In the genomic region with DNA sequence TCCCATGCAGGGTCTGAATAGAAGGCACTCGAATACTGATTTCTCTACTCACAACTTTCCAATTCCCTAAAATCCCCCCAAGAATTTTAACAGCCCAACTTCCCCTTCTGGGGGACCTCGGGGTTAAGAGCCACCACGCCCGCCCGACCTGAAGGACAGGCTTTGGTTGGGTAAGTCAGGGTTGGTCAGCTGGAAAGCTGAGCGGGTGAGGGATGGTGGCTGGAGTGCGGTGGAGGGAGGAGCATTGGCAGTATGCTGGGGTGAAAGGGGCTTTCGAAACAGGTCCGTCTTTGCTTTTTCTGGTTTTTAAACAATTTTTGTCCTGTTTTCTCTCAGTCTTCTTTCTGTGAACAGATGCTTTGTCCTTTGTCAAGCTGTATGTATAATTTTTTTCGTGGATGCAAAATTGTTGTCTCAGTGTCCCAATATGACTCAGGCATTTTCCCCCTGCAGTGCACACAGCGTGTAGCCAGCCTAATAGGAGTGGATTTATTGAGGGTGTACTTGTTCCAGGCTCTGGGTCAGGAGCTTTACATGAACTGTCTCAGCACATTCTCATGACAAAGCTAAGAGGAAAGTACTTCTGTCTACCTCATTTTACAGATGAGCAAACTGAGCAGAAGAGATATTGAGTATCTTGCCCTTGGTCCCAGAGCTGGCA, we compare ENCODE assay signal across 15 cellular contexts. TPM values are rescaled to one million over a fixed set of nuclear protein-coding genes. Genes with fewer than 3 reads are reported as not detected.
DNase-seq lines count a peak whose midpoint lies in the region; ATAC-seq and TF ChIP-seq lines count a peak whose summit lies in the region.
"Had no signal": no experiment of that assay in that cellular context is flagged by ENCODE, and none has a peak within 500 bp of the region (broad histone marks: within the 10 kb centered on the region; RNA-seq: fewer than 3 reads in every experiment).

No MANE protein-coding gene starts in this region.

- CTCF ChIA-PET in CD8-positive, alpha-beta T cell (lab: Charles Lee): interaction anchor here (1.0 kb wide), 1 partner anchor 80 kb away, joined by 3 read pairs; no protein-coding TSS in a partner anchor
- CTCF ChIA-PET in MCF 10A (lab: Yijun Ruan, JAX): interaction anchor here (0.8 to 0.9 kb wide), 2 partner anchors 16 to 31 kb away, joined by 3 read pairs; no protein-coding TSS in a partner anchor

- no peaks in the 10 kb centered on the region for H3K9me3 Mint-ChIP-seq in CD8-positive, alpha-beta T cell
- H3K9me3 Mint-ChIP-seq in naive B cell: no peaks in the 10 kb centered on the region
- no peaks in the 10 kb centered on the region for H3K9me3 Mint-ChIP-seq in immature natural killer cell
- no peaks in the 10 kb centered on the region for H3K9me3 Mint-ChIP-seq in MCF 10A (ENCODE audit: unreplicated experiment)
- H3K9me3 Mint-ChIP-seq: activated naive CD8-positive, alpha-beta T cell treated with anti-CD3 and anti-CD28 coated beads, Interleukin-2, amount 10 ng/mL, durations not matched to agents 7 days and 5 days had no signal

- no peak overlapping the region for H3K27ac ChIP-seq in CD8-positive, alpha-beta T cell (ENCODE audit: low read depth, low read length)
- H3K27ac ChIP-seq: pancreas, SJCRH30 had no signal

- POLR2A ChIA-PET in CD8-positive, alpha-beta T cell (lab: Charles Lee): interaction anchor here (0.6 to 1.6 kb wide), 2 partner anchors 10 to 1311 kb away, joined by 3 read pairs; no protein-coding TSS in a partner anchor
- POLR2A ChIA-PET in MCF 10A (lab: Yijun Ruan, JAX): no interaction called here

- peak overlapping the region; percentile 37 for H3K27ac Mint-ChIP-seq in CD8-positive, alpha-beta T cell
- H3K27ac Mint-ChIP-seq in naive B cell (peak overlapping the region; percentile 56 to 90 (median 78)), immature natural killer cell (peak overlapping the region in 1 of 6 donors; percentile 61), MCF 10A (ENCODE audit: low read depth, unreplicated experiment) (no peak overlapping the region)
- H3K27ac Mint-ChIP-seq: activated naive CD8-positive, alpha-beta T cell treated with anti-CD3 and anti-CD28 coated beads, Interleukin-2, amount 10 ng/mL, durations not matched to agents 7 days and 5 days had no signal

- no peaks in the 10 kb centered on the region for H3K27me3 ChIP-seq in CD8-positive, alpha-beta T cell (ENCODE audit: insufficient read depth, low read length)
- H3K27me3 ChIP-seq: gastrocnemius medialis, pancreas, SJCRH30 had no signal

- DNase-seq in CD8-positive, alpha-beta T cell: no peak
- peak; percentile 27 for DNase-seq in naive B cell
- no peak for DNase-seq in immature natural killer cell
- DNase-seq in MCF 10A (ENCODE audit: unreplicated experiment): no peak
- DNase-seq in globus pallidus (ENCODE audit: low spot score): no peak
- DNase-seq: activated naive CD8-positive, alpha-beta T cell treated with anti-CD3 and anti-CD28 coated beads, Interleukin-2, amount 10 ng/mL, durations not matched to agents 7 days and 5 days; gastrocnemius medialis; left colon; NCI-H1417; NCI-H748 treated with DMSO at 0.1 percent for 48 hours; pancreas; SJCRH30 had no signal

- H3K4me1 Mint-ChIP-seq in CD8-positive, alpha-beta T cell (ENCODE audit: low read depth): peaks cover 95% of the 10 kb centered on the region
- H3K4me1 Mint-ChIP-seq in naive B cell: peaks cover 79 to 98% (median 88%) of the 10 kb centered on the region in 3 donors
- peaks cover 85 to 88% of the 10 kb centered on the region in 2 donors for H3K4me1 Mint-ChIP-seq in immature natural killer cell
- peaks cover 29% of the 10 kb centered on the region for H3K4me1 Mint-ChIP-seq in MCF 10A (ENCODE audit: insufficient read depth, unreplicated experiment)

- H3K4me3 Mint-ChIP-seq in CD8-positive, alpha-beta T cell: no peak overlapping the region
- peak overlapping the region in 4 of 8 donors; percentile 31 to 69 (median 58) for H3K4me3 Mint-ChIP-seq in naive B cell
- no peak overlapping the region for H3K4me3 Mint-ChIP-seq in immature natural killer cell
- H3K4me3 Mint-ChIP-seq in MCF 10A (ENCODE audit: unreplicated experiment): no peak overlapping the region
- H3K4me3 Mint-ChIP-seq: activated naive CD8-positive, alpha-beta T cell treated with anti-CD3 and anti-CD28 coated beads, Interleukin-2, amount 10 ng/mL, durations not matched to agents 7 days and 5 days had no signal

- no peak for TF ChIP-seq CTCF in CD8-positive, alpha-beta T cell (IDR thresholded peaks at IDR 0.05)
- no peak for TF ChIP-seq CTCF in MCF 10A (IDR thresholded peaks at IDR 0.05; ENCODE audit: unreplicated experiment)

- no peaks in the 10 kb centered on the region for H3K27me3 Mint-ChIP-seq in CD8-positive, alpha-beta T cell (ENCODE audit: low read depth)
- H3K27me3 Mint-ChIP-seq in naive B cell: no peaks in the 10 kb centered on the region
- peaks cover 0 to 2% (median 2%) of the 10 kb centered on the region in 3 donors for H3K27me3 Mint-ChIP-seq in immature natural killer cell (ENCODE audit: low read depth in 3 of 3)
- H3K27me3 Mint-ChIP-seq in MCF 10A (ENCODE audit: insufficient read depth, unreplicated experiment): no peaks in the 10 kb centered on the region
- H3K27me3 Mint-ChIP-seq: activated naive CD8-positive, alpha-beta T cell treated with anti-CD3 and anti-CD28 coated beads, Interleukin-2, amount 10 ng/mL, durations not matched to agents 7 days and 5 days had no signal

- peaks cover 4% of the 10 kb centered on the region for H3K36me3 Mint-ChIP-seq in CD8-positive, alpha-beta T cell
- H3K36me3 Mint-ChIP-seq in naive B cell (no peaks in the 10 kb centered on the region), immature natural killer cell (no peaks in the 10 kb centered on the region), MCF 10A (ENCODE audit: insufficient read depth, unreplicated experiment) (peaks cover 7% of the 10 kb centered on the region)

- no TSS peak for BruUV-seq in MCF 10A (replicated peaks; lab: Mats Ljungman, UMichigan)

- TF ChIP-seq EP300 in Ishikawa (IDR thresholded peaks at IDR 0.05; ENCODE audit: borderline replicate concordance): peak; percentile 45; the same call in 1 of the 2 replicates

- H3K4me1 ChIP-seq in CD8-positive, alpha-beta T cell (ENCODE audit: insufficient read depth, low read length): peaks cover 66% of the 10 kb centered on the region
- H3K4me1 ChIP-seq: SJCRH30 had no signal

- ATAC-seq in CD8-positive, alpha-beta T cell: no peak
- ATAC-seq in GM19023 (IDR thresholded peaks at IDR 0.05; ENCODE audit: unreplicated experiment): peak; percentile 43
- peak; percentile 58 to 67 for ATAC-seq in naive B cell (ENCODE audit: low read depth in 2 of 2)
- ATAC-seq in HG03039 (IDR thresholded peaks at IDR 0.05; ENCODE audit: unreplicated experiment): no peak
- ATAC-seq: gastrocnemius medialis, left colon, pancreas had no signal

- no peak for TF ChIP-seq RAD21 in Ishikawa (IDR thresholded peaks at IDR 0.05; ENCODE audit: low read depth)

- no peak overlapping the region for H3K4me3 ChIP-seq in CD8-positive, alpha-beta T cell (ENCODE audit: low read depth, low read length)
- H3K4me3 ChIP-seq: gastrocnemius medialis, pancreas, SJCRH30 had no signal

- intact Hi-C loops in CD8-positive, alpha-beta T cell (cut with DNase I, micrococcal nuclease): no loop called here
- intact Hi-C loops in MCF 10A (cut with micrococcal nuclease): no loop called here

- H3K36me3 ChIP-seq in CD8-positive, alpha-beta T cell (ENCODE audit: insufficient read depth, low read length): no peaks in the 10 kb centered on the region
- H3K36me3 ChIP-seq: gastrocnemius medialis, pancreas had no signal

- H3K9me3 ChIP-seq in CD8-positive, alpha-beta T cell (ENCODE audit: low read length): no peaks in the 10 kb centered on the region
- H3K9me3 ChIP-seq: gastrocnemius medialis, pancreas, SJCRH30 had no signal

TF ChIP-seq in Ishikawa, 13 proteins besides CTCF, POLR2A, EP300 and RAD21:
- TF ChIP-seq TCF12 (IDR thresholded peaks at IDR 0.05; ENCODE audit: low read depth): peak; percentile 51; the same call in 1 of the 2 replicates
- TF ChIP-seq CEBPB (IDR thresholded peaks at IDR 0.05): peak; percentile 52; the same call in 1 of the 2 replicates
- TF ChIP-seq, protein P1, sequence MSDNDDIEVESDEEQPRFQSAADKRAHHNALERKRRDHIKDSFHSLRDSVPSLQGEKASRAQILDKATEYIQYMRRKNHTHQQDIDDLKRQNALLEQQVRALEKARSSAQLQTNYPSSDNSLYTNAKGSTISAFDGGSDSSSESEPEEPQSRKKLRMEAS (IDR thresholded peaks at IDR 0.05): 0 out of 2 replicates have a peak, but pooled peaks have one; percentile 25
- TF ChIP-seq, protein P2, sequence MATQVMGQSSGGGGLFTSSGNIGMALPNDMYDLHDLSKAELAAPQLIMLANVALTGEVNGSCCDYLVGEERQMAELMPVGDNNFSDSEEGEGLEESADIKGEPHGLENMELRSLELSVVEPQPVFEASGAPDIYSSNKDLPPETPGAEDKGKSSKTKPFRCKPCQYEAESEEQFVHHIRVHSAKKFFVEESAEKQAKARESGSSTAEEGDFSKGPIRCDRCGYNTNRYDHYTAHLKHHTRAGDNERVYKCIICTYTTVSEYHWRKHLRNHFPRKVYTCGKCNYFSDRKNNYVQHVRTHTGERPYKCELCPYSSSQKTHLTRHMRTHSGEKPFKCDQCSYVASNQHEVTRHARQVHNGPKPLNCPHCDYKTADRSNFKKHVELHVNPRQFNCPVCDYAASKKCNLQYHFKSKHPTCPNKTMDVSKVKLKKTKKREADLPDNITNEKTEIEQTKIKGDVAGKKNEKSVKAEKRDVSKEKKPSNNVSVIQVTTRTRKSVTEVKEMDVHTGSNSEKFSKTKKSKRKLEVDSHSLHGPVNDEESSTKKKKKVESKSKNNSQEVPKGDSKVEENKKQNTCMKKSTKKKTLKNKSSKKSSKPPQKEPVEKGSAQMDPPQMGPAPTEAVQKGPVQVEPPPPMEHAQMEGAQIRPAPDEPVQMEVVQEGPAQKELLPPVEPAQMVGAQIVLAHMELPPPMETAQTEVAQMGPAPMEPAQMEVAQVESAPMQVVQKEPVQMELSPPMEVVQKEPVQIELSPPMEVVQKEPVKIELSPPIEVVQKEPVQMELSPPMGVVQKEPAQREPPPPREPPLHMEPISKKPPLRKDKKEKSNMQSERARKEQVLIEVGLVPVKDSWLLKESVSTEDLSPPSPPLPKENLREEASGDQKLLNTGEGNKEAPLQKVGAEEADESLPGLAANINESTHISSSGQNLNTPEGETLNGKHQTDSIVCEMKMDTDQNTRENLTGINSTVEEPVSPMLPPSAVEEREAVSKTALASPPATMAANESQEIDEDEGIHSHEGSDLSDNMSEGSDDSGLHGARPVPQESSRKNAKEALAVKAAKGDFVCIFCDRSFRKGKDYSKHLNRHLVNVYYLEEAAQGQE (IDR thresholded peaks at IDR 0.05; ENCODE audit: low read depth): no peak
- TF ChIP-seq TEAD4 (IDR thresholded peaks at IDR 0.05): peak; percentile 56; the same call in 1 of the 2 replicates

RNA-seq across cellular contexts. Expression of a gene that starts 50.9 kb away (rescaled TPM):
- 10 to 100 TPM; 69.9 to 71.5 TPM for total RNA-seq in CD8-positive, alpha-beta T cell
- polyA plus RNA-seq in naive B cell (ENCODE audit: low read depth in 6 of 6) (10 to 100 TPM; 30.2 to 63.1 (median 37.2) TPM), immature natural killer cell (10 to 100 TPM; 10.8 to 18.8 (median 15.8) TPM)
- total RNA-seq in MCF 10A (2022): 200 and 215 TPM in 2 replicates

Comparison
In these comparisons a context has a peak if more than half of its experiments do, and no peak if none do; other contexts are left out.
1. ATAC-seq: peak in GM19023 (single experiment) and naive B cell (2 of 2); none in CD8-positive, alpha-beta T cell (single experiment) and HG03039 (single experiment).